In genomic region chr12:42815068-42815467, GRCh38 we compare ENCODE assay signal across 36 cellular contexts.
"Had no signal": no experiment of that assay in that cellular context is flagged by ENCODE, and none has a peak within 500 bp of the region (broad histone marks: within the 10 kb centered on the region; RNA-seq: fewer than 3 reads in every experiment).

No MANE protein-coding gene starts in this region.

- DNase-seq: activated B cell treated with CpG ODN at 0.5 μM for 24 hours; activated CD4-positive, alpha-beta memory T cell treated with anti-CD3 and anti-CD28 coated beads for 36 hours; activated CD4-positive, alpha-beta T cell treated with anti-CD3 and anti-CD28 coated beads for 4 hours; activated CD4-positive, alpha-beta T cell treated with anti-CD3 and anti-CD28 coated beads, Interleukin-2, amount 50 U/mL, for 1 hour; activated CD4-positive, CD25-positive, alpha-beta regulatory T cell treated with anti-CD3 and anti-CD28 coated beads, Interleukin-2, amount 50 U/mL, for 72 hours; activated CD8-positive, alpha-beta memory T cell treated with anti-CD3 and anti-CD28 coated beads, Interleukin-2, amount 50 U/mL, for 4 hours; activated gamma-delta T cell treated with Interleukin-2 at 50 U/mL for 16 hours; activated naive CD4-positive, alpha-beta T cell treated with anti-CD3 and anti-CD28 coated beads for 36 hours; activated T-cell treated with anti-CD3 and anti-CD28 coated beads for 4 hours; activated T-cell treated with anti-CD3 and anti-CD28 coated beads, Interleukin-2, amount 50 U/mL, for 4 hours; adrenal gland; brain microvascular endothelial cell; central memory CD4-positive, alpha-beta T cell; KG1; NCI-H1105 treated with DMSO at 0.1 percent for 48 hours; NCI-H1436; NCI-H1694; NCI-H1930; NCI-H2171 treated with DMSO at 0.1 percent for 48 hours; NCI-H2227 treated with DMSO at 0.1 percent for 48 hours; NCI-H446; NCI-H510A treated with DMSO at 0.1 percent for 48 hours; NCI-H526 treated with DMSO at 0.1 percent for 48 hours; NCI-H774; PC-3; Peyer's patch; SIG-M5; SW 1271; T-helper 1 cell; T-helper 2 cell; T-helper 9 cell had no signal

- H3K27me3 ChIP-seq: adrenal gland, brain microvascular endothelial cell, Peyer's patch had no signal

- H3K4me1 Mint-ChIP-seq: activated B cell treated with CpG ODN at 0.5 μM for 24 hours had no signal

- H3K27ac ChIP-seq: adrenal gland, brain microvascular endothelial cell, Peyer's patch, RWPE1, VCaP had no signal

- H3K9me3 Mint-ChIP-seq: activated B cell treated with CpG ODN at 0.5 μM for 24 hours; activated naive CD4-positive, alpha-beta T cell treated with anti-CD3 and anti-CD28 coated beads for 36 hours; activated T-cell treated with anti-CD3 and anti-CD28 coated beads, Interleukin-2, amount 50 U/mL, for 4 hours; activated T-helper 1 cell treated with anti-CD3 and anti-CD28 coated beads, Interleukin-12 subunit alpha, Interleukin-12 subunit beta, Interleukin-2, Interleukin-4 antibody, amounts not matched to agents 30 ng/mL and 10 ng/mL and 1 ng/mL, durations not matched to agents 14 hours and 24 hours and 36 hours had no signal

- H3K27me3 Mint-ChIP-seq: activated B cell treated with CpG ODN at 0.5 μM for 24 hours; activated CD4-positive, alpha-beta memory T cell treated with anti-CD3 and anti-CD28 coated beads for 36 hours had no signal

- H3K27ac Mint-ChIP-seq: activated B cell treated with CpG ODN at 0.5 μM for 24 hours; activated CD4-positive, alpha-beta memory T cell treated with anti-CD3 and anti-CD28 coated beads for 36 hours; activated naive CD4-positive, alpha-beta T cell treated with anti-CD3 and anti-CD28 coated beads for 36 hours; activated naive CD4-positive, alpha-beta T cell treated with anti-CD3 and anti-CD28 coated beads, Interleukin-2, amount 50 U/mL, for 72 hours; activated T-helper 1 cell treated with anti-CD3 and anti-CD28 coated beads, Interleukin-12 subunit alpha, Interleukin-12 subunit beta, Interleukin-2, Interleukin-4 antibody, amounts not matched to agents 30 ng/mL and 10 ng/mL and 1 ng/mL, durations not matched to agents 14 hours and 24 hours and 36 hours had no signal

- H3K4me3 Mint-ChIP-seq: activated B cell treated with CpG ODN at 0.5 μM for 24 hours; activated CD4-positive, alpha-beta memory T cell treated with anti-CD3 and anti-CD28 coated beads for 36 hours; activated naive CD4-positive, alpha-beta T cell treated with anti-CD3 and anti-CD28 coated beads for 36 hours; activated T-cell treated with anti-CD3 and anti-CD28 coated beads, Interleukin-2, amount 50 U/mL, for 4 hours; activated T-helper 1 cell treated with anti-CD3 and anti-CD28 coated beads, Interleukin-12 subunit alpha, Interleukin-12 subunit beta, Interleukin-2, Interleukin-4 antibody, amounts not matched to agents 30 ng/mL and 10 ng/mL and 1 ng/mL, durations not matched to agents 14 hours and 24 hours and 36 hours had no signal

- H3K36me3 Mint-ChIP-seq: activated CD4-positive, alpha-beta memory T cell treated with anti-CD3 and anti-CD28 coated beads for 36 hours; activated naive CD4-positive, alpha-beta T cell treated with anti-CD3 and anti-CD28 coated beads, Interleukin-2, amount 50 U/mL, for 72 hours had no signal

- ATAC-seq: activated naive CD4-positive, alpha-beta T cell treated with anti-CD3 and anti-CD28 coated beads, Interleukin-2, amount 50 U/mL, for 72 hours; activated T-cell treated with anti-CD3 and anti-CD28 coated beads, Interleukin-2, amount 50 U/mL, for 4 hours; PC-3; Right ventricle myocardium inferior had no signal

- H3K9me3 ChIP-seq: adrenal gland, Peyer's patch had no signal

- H3K4me1 ChIP-seq: adrenal gland, Peyer's patch had no signal

- H3K4me3 ChIP-seq: adrenal gland, Peyer's patch had no signal

- H3K36me3 ChIP-seq: adrenal gland, brain microvascular endothelial cell, Peyer's patch had no signal
